ENCODE assay signal across 5 cellular contexts in genomic region chr7:106548491-106548890, GRCh38.
"Had no signal": no experiment of that assay in that cellular context is flagged by ENCODE, and none has a peak within 500 bp of the region (broad histone marks: within the 10 kb centered on the region; RNA-seq: fewer than 3 reads in every experiment).

No MANE protein-coding gene starts in this region.

- H3K4me2 ChIP-seq: GM23338 had no signal

- DNase-seq: H9, HCEC 1CT, HFFc6, KBM-7 had no signal

- ATAC-seq: GM23338 had no signal

- H2AFZ ChIP-seq: GM23338 had no signal

- H3K4me3 ChIP-seq: GM23338 had no signal
